ENCODE assay signal across 1 cellular context in genomic region chr11:12636871-12637410, GRCh38.
TF ChIP-seq lines count a peak whose summit lies in the region.

No MANE protein-coding gene starts in this region.

TF ChIP-seq in WTC11, 78 proteins besides CTCF, POLR2A, EP300 and RAD21 (continued from another document):
- no peak for TF ChIP-seq ATF2 (CRISPR knock-in tag; IDR thresholded peaks at IDR 0.05; ENCODE audit: borderline replicate concordance, low read depth)
- no peak for TF ChIP-seq ZNF317 (CRISPR knock-in tag; IDR thresholded peaks at IDR 0.05; ENCODE audit: borderline replicate concordance, low read depth)
- no peak for TF ChIP-seq USF2 (CRISPR knock-in tag; IDR thresholded peaks at IDR 0.05)
- TF ChIP-seq MAX (CRISPR knock-in tag; IDR thresholded peaks at IDR 0.05) = no peak
- no peak for TF ChIP-seq SMAD3 (CRISPR knock-in tag; IDR thresholded peaks at IDR 0.05; ENCODE audit: borderline replicate concordance)
- no peak for TF ChIP-seq RORB (CRISPR knock-in tag; IDR thresholded peaks at IDR 0.05)
TF ChIP-seq in WTC11: peak in this region for 0.
